Comparison of ENCODE assay signal across 8 cellular contexts in genomic region chr3:19948192-19948591, GRCh38. TPM values are rescaled to one million over a fixed set of nuclear protein-coding genes. Genes with fewer than 3 reads are reported as not detected.
DNase-seq lines count a peak whose midpoint lies in the region; ATAC-seq and TF ChIP-seq lines count a peak whose summit lies in the region.

No MANE protein-coding gene starts in this region.

- H2BK12ac ChIP-seq in mesenchymal stem cell (ENCODE audit: low read length in 2 of 2) = no peak overlapping the region

- H3K4ac ChIP-seq in mesenchymal stem cell (ENCODE audit: low read depth in 1 of 2, low read length in 2 of 2) = peak overlapping the region in 1 of 2 experiments; percentile 90

- H2AFZ ChIP-seq in mesenchymal stem cell (ENCODE audit: low read depth, low read length) = no peak overlapping the region

- H2BK15ac ChIP-seq in mesenchymal stem cell (ENCODE audit: low read depth, poor library complexity, severe bottlenecking) = no peak overlapping the region

- H3K9me3 ChIP-seq in mesenchymal stem cell (ENCODE audit: control insufficient read depth, low read length) = no peaks in the 10 kb centered on the region
- H3K9me3 ChIP-seq in upper lobe of right lung = no peaks in the 10 kb centered on the region

- H3K27ac ChIP-seq in brain microvascular endothelial cell (peak overlapping the region; percentile 92), mesenchymal stem cell (ENCODE audit: low read length, poor library complexity, severe bottlenecking) (peak overlapping the region; percentile 97), upper lobe of right lung (peak overlapping the region; percentile 94)

- no peak for DNase-seq in activated naive CD4-positive, alpha-beta T cell treated with anti-CD3 and anti-CD28 coated beads, Interleukin-2, amount 50 U/mL, for 16 hours
- no peak for DNase-seq in brain microvascular endothelial cell
- DNase-seq in mesenchymal stem cell = no peak
- DNase-seq in upper lobe of right lung = no peak
- no peak for DNase-seq in NCI-H2107 (lab: John Stamatoyannopoulos, UW)
- DNase-seq in dermis blood vessel endothelial cell = no peak

- no peaks in the 10 kb centered on the region for H3K27me3 ChIP-seq in brain microvascular endothelial cell (replicated peaks)
- H3K27me3 ChIP-seq in mesenchymal stem cell (ENCODE audit: control insufficient read depth in 1 of 2, insufficient read depth in 1 of 2, low read length in 2 of 2) = no peaks in the 10 kb centered on the region
- no peaks in the 10 kb centered on the region for H3K27me3 ChIP-seq in upper lobe of right lung

- in situ Hi-C loops in brain microvascular endothelial cell (cut with HindIII; ENCODE audit: low pct_ligation_motif_present, low sequenced_read_pairs) = no loop called here

- H3K4me1 ChIP-seq in mesenchymal stem cell (ENCODE audit: control insufficient read depth, insufficient read depth, low read depth, low read length) (peaks cover 3% of the 10 kb centered on the region), upper lobe of right lung (peaks cover 41% of the 10 kb centered on the region)

- H3K4me3 ChIP-seq in brain microvascular endothelial cell (ENCODE audit: low read depth, low read length) (peak overlapping the region; percentile 96), mesenchymal stem cell (ENCODE audit: insufficient read depth in 1 of 2, low read depth in 1 of 2, low read length in 2 of 2) (peak overlapping the region; percentile 91 to 100), upper lobe of right lung (peak overlapping the region; percentile 71)

- H3K36me3 ChIP-seq in brain microvascular endothelial cell (replicated peaks) = peaks cover 11% of the 10 kb centered on the region
- H3K36me3 ChIP-seq in mesenchymal stem cell (ENCODE audit: control insufficient read depth in 1 of 2, insufficient read depth in 2 of 2, low read depth in 1 of 2, low read length in 2 of 2) = peaks cover 3 to 27% of the 10 kb centered on the region in 2 experiments
- H3K36me3 ChIP-seq in upper lobe of right lung = peaks cover 26% of the 10 kb centered on the region

- no peak overlapping the region for H2BK5ac ChIP-seq in mesenchymal stem cell (ENCODE audit: low read depth, low read length, poor library complexity, severe bottlenecking)

- H3K4me2 ChIP-seq in mesenchymal stem cell (ENCODE audit: low read length, poor library complexity, severe bottlenecking) = peak overlapping the region; percentile 45

- H3K9me3 Mint-ChIP-seq in activated naive CD4-positive, alpha-beta T cell treated with anti-CD3 and anti-CD28 coated beads, Interleukin-2, amount 50 U/mL, for 24 hours = no peaks in the 10 kb centered on the region

- no peak overlapping the region for H3K14ac ChIP-seq in mesenchymal stem cell (ENCODE audit: low read length in 2 of 2)

- H3K27me3 Mint-ChIP-seq in activated naive CD4-positive, alpha-beta T cell treated with anti-CD3 and anti-CD28 coated beads, Interleukin-2, amount 50 U/mL, for 24 hours = no peaks in the 10 kb centered on the region

- H4K8ac ChIP-seq in mesenchymal stem cell (ENCODE audit: low read length) = no peak overlapping the region

- H3K4me3 Mint-ChIP-seq in activated naive CD4-positive, alpha-beta T cell treated with anti-CD3 and anti-CD28 coated beads, Interleukin-2, amount 50 U/mL, for 24 hours = peak overlapping the region; percentile 95

- peaks cover 62% of the 10 kb centered on the region for H3K4me1 Mint-ChIP-seq in activated naive CD4-positive, alpha-beta T cell treated with anti-CD3 and anti-CD28 coated beads, Interleukin-2, amount 50 U/mL, for 24 hours

- WGBS in mesenchymal stem cell = 0% methylated on average over 2 of the region's 2 CpGs

- H3K27ac Mint-ChIP-seq in activated naive CD4-positive, alpha-beta T cell treated with anti-CD3 and anti-CD28 coated beads, Interleukin-2, amount 50 U/mL, for 24 hours = peak overlapping the region; percentile 97

- peaks cover 2% of the 10 kb centered on the region for H3K36me3 Mint-ChIP-seq in activated naive CD4-positive, alpha-beta T cell treated with anti-CD3 and anti-CD28 coated beads, Interleukin-2, amount 50 U/mL, for 24 hours

- H4K91ac ChIP-seq in mesenchymal stem cell (ENCODE audit: low read length) = no peak overlapping the region

- peaks cover 6% of the 10 kb centered on the region for H3K79me1 ChIP-seq in mesenchymal stem cell (replicated peaks; ENCODE audit: low read length, poor library complexity, severe bottlenecking)

- no peak overlapping the region for H2BK120ac ChIP-seq in mesenchymal stem cell (ENCODE audit: low read depth, low read length)

- peak overlapping the region in 1 of 2 experiments; percentile 96 for H3K18ac ChIP-seq in mesenchymal stem cell (ENCODE audit: low read depth in 1 of 2, low read length in 2 of 2)

- no peak for TF ChIP-seq CTCF in brain microvascular endothelial cell (IDR thresholded peaks at IDR 0.05; ENCODE audit: low read depth, low read length, missing control alignments)
- no peak for TF ChIP-seq CTCF in upper lobe of right lung (IDR thresholded peaks at IDR 0.05)

- intact Hi-C loops in upper lobe of right lung (cut with DNase I) = no loop called here

- peak overlapping the region; percentile 42 for H2AK5ac ChIP-seq in mesenchymal stem cell (ENCODE audit: low read length, severe bottlenecking)

- H3K23ac ChIP-seq in mesenchymal stem cell (ENCODE audit: low read length in 2 of 2) = no peak overlapping the region

- peak overlapping the region; percentile 97 for H3K9ac ChIP-seq in mesenchymal stem cell (ENCODE audit: low read length)

- no peak for ATAC-seq in upper lobe of right lung
- no peak for ATAC-seq in GM21390 (IDR thresholded peaks at IDR 0.05; ENCODE audit: unreplicated experiment)

RNA-seq across cellular contexts. Expression of gene RAB5A, which starts 1.3 kb away (rescaled TPM):
- 61.2 TPM for polyA plus RNA-seq in mesenchymal stem cell (2013, experiment 1 of 2)
- 61.5 TPM for polyA plus RNA-seq in mesenchymal stem cell (2013, experiment 2 of 2)
- total RNA-seq in upper lobe of right lung (71.7 TPM), dermis blood vessel endothelial cell (92.1 and 110 TPM in 2 replicates)

RNA-seq across cellular contexts. Expression of gene EFHB, which starts 14.2 kb away (rescaled TPM):
- polyA plus RNA-seq in mesenchymal stem cell (2013, experiment 1 of 2) = 0.54 TPM
- polyA plus RNA-seq in mesenchymal stem cell (2013, experiment 2 of 2) = 0.82 TPM
- total RNA-seq in upper lobe of right lung = 0.90 TPM
- 0.19 TPM in 1 of 2 replicates, not detected in the other for total RNA-seq in dermis blood vessel endothelial cell
